In the genomic region with DNA sequence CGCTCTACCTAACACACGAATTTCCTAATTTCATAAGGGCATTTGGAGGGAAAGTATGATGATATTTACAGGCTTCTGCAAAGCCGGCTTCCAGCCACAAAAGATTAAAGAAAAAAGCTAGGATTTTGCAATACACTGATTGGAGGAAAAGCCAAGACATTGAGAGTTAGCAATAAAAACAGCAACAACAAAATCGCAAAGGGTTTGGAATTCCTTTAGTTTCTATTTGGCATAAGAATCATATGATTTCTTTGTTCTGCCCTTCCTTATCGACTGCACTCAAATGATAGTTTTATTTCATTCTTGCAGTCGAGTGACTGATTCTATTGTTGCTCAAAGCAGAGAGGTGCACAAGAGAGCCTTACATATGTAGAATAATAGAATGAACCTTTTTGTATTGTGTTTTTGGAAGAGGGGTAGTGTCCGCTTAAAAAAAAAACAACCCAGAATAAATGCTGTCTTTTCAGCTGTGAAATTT, we compare ENCODE assay signal across 1 cellular context.
TF ChIP-seq lines count a peak whose summit lies in the region.

No MANE protein-coding gene starts in this region.

TF ChIP-seq in WTC11, 78 proteins besides CTCF, POLR2A, EP300 and RAD21 (continued from another document):
- TF ChIP-seq, protein P1, sequence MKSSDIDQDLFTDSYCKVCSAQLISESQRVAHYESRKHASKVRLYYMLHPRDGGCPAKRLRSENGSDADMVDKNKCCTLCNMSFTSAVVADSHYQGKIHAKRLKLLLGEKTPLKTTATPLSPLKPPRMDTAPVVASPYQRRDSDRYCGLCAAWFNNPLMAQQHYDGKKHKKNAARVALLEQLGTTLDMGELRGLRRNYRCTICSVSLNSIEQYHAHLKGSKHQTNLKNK (CRISPR knock-in tag; IDR thresholded peaks at IDR 0.05) = no peak
- TF ChIP-seq OVOL2 (CRISPR knock-in tag; IDR thresholded peaks at IDR 0.05; ENCODE audit: borderline replicate concordance) = no peak
- TF ChIP-seq, protein P2, sequence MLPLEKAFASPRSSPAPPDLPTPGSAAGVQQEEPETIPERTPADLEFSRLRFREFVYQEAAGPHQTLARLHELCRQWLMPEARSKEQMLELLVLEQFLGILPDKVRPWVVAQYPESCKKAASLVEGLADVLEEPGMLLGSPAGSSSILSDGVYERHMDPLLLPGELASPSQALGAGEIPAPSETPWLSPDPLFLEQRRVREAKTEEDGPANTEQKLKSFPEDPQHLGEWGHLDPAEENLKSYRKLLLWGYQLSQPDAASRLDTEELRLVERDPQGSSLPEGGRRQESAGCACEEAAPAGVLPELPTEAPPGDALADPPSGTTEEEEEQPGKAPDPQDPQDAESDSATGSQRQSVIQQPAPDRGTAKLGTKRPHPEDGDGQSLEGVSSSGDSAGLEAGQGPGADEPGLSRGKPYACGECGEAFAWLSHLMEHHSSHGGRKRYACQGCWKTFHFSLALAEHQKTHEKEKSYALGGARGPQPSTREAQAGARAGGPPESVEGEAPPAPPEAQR (CRISPR knock-in tag; IDR thresholded peaks at IDR 0.05) = no peak
- TF ChIP-seq, protein P3, sequence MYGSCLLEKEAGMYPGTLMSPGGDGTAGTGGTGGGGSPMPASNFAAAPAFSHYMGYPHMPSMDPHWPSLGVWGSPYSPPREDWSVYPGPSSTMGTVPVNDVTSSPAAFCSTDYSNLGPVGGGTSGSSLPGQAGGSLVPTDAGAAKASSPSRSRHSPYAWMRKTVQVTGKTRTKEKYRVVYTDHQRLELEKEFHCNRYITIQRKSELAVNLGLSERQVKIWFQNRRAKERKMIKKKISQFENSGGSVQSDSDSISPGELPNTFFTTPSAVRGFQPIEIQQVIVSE (CRISPR knock-in tag; IDR thresholded peaks at IDR 0.05; ENCODE audit: borderline replicate concordance) = no peak
- TF ChIP-seq ZNF121 (CRISPR knock-in tag; IDR thresholded peaks at IDR 0.05) = no peak
- TF ChIP-seq NFYB (CRISPR knock-in tag; conservative IDR thresholded peaks at IDR 0.05; ENCODE audit: low read depth) = no peak
- TF ChIP-seq, protein P4, sequence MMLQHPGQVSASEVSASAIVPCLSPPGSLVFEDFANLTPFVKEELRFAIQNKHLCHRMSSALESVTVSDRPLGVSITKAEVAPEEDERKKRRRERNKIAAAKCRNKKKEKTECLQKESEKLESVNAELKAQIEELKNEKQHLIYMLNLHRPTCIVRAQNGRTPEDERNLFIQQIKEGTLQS (CRISPR knock-in tag; conservative IDR thresholded peaks at IDR 0.05) = no peak
- TF ChIP-seq ZNF232 (CRISPR knock-in tag; IDR thresholded peaks at IDR 0.05) = no peak
- TF ChIP-seq, protein P5, sequence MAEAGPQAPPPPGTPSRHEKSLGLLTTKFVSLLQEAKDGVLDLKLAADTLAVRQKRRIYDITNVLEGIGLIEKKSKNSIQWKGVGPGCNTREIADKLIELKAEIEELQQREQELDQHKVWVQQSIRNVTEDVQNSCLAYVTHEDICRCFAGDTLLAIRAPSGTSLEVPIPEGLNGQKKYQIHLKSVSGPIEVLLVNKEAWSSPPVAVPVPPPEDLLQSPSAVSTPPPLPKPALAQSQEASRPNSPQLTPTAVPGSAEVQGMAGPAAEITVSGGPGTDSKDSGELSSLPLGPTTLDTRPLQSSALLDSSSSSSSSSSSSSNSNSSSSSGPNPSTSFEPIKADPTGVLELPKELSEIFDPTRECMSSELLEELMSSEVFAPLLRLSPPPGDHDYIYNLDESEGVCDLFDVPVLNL (CRISPR knock-in tag; IDR thresholded peaks at IDR 0.05; ENCODE audit: borderline replicate concordance, low read depth) = no peak
- TF ChIP-seq ZNF263 (CRISPR knock-in tag; IDR thresholded peaks at IDR 0.05; ENCODE audit: low read depth) = no peak
- no peak for TF ChIP-seq KAT7 (CRISPR knock-in tag; IDR thresholded peaks at IDR 0.05; ENCODE audit: borderline replicate concordance)
- TF ChIP-seq, protein P6, sequence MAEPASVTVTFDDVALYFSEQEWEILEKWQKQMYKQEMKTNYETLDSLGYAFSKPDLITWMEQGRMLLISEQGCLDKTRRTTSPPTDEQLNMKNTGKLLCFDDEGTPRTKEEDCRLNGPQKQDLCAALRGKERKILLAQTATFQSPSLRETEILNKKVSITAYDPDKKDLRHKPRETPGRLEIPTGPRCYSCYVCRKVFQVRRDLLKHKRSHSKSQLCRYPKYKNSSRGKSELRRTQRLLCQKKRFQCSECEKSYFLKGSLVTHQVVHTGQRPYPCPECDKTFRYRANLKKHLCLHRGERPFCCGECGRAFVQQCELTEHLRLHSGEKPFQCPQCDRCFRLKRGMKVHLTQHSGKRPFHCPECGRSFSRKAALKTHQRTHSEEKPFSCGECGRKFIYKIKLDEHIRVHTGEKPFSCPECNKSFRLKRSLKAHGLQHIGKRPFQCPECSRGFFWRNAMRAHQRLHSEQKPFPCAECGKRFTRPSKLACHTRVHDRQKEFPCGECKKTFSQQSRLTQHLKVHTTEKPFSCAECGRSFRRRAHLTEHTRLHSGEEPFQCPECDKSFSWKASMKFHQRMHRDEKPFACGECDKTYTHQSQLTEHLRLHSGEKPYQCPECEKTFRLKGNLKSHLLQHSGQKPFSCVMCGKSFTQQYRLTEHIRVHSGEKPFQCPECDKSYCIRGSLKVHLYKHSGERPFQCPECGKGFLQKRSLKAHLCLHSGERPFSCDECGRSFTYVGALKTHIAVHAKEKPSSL (CRISPR knock-in tag; conservative IDR thresholded peaks at IDR 0.05) = no peak
- no peak for TF ChIP-seq RELA (CRISPR knock-in tag; IDR thresholded peaks at IDR 0.05; ENCODE audit: borderline replicate concordance)
